In the genomic region with DNA sequence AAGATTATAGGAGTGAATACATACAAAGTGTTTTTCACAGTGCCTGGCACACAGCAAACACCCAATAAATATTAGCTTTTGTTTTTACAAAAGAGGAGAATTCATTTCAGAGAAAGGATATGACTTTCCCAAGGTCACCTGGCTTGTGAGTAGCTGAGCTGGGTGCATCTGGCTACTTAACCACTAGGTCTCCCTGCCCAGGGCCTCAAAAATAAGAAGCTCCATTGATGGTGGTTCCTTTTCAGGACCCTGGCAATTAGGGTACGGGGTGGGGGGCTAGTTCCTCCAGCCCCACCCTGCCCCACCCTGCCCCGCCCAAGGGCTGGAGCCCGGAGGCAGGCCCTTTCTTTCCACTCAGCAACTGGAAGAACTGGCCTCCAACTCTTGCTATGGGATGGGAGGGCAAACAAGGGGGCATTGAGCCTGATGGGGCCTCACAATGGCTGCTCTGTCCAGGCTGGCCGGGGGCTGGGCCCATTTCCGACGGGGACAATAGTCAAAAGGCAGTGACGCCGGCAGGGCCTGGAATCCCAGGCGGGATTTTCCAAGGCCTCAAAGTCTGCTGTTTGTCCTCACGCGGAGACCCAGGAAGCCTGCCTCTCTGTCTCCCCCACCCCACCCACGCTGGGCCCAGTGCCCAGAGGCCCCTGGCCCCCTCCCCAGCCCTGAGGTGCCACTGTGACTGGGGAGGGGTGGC, we compare ENCODE assay signal across 1 cellular context.
A peak's percentile ranks its signal among the peaks of the same experiment; 100 is the strongest.
TF ChIP-seq lines count a peak whose summit lies in the region.

No MANE protein-coding gene starts in this region.

TF ChIP-seq in HepG2, 621 proteins besides CTCF, POLR2A, EP300 and RAD21 (continued from another document and continues in another):
- TF ChIP-seq ZNF841 (CRISPR knock-in tag; IDR thresholded peaks at IDR 0.05; ENCODE audit: borderline replicate concordance) (no peak), TCF7 (IDR thresholded peaks at IDR 0.05; ENCODE audit: low read depth) (0 out of 2 replicates have a peak, but pooled peaks have one; percentile 16), KDM6A (CRISPR knock-in tag; IDR thresholded peaks at IDR 0.05; ENCODE audit: low read depth) (no peak), RXRA (CRISPR knock-in tag; IDR thresholded peaks at IDR 0.05) (peak; percentile 48; the same call in 1 of the 2 replicates), FOXA3 (CRISPR knock-in tag; IDR thresholded peaks at IDR 0.05) (peak; percentile 19; the same call in 1 of the 2 replicates), ZNF747 (CRISPR knock-in tag; IDR thresholded peaks at IDR 0.05; ENCODE audit: borderline replicate concordance) (no peak), PPARG (CRISPR knock-in tag; conservative IDR thresholded peaks at IDR 0.05) (0 out of 2 replicates have a peak, but pooled peaks have one; percentile 17), BRD4 (CRISPR knock-in tag; IDR thresholded peaks at IDR 0.05) (peak; percentile 43; the same call in 1 of the 2 replicates), SP5 (CRISPR knock-in tag; IDR thresholded peaks at IDR 0.05; ENCODE audit: borderline replicate concordance, low read depth) (peak; percentile 66; the same call in 1 of the 2 replicates), HCFC1 (IDR thresholded peaks at IDR 0.05; ENCODE audit: low read depth, low read length) (no peak), JDP2 (CRISPR knock-in tag; IDR thresholded peaks at IDR 0.05; ENCODE audit: borderline replicate concordance) (no peak), ZNF331 (CRISPR knock-in tag; IDR thresholded peaks at IDR 0.05) (0 out of 2 replicates have a peak, but pooled peaks have one; percentile 23), ZNF354B (CRISPR knock-in tag; IDR thresholded peaks at IDR 0.05) (no peak), ADNP (CRISPR knock-in tag; IDR thresholded peaks at IDR 0.05) (no peak), ZKSCAN8 (CRISPR knock-in tag; IDR thresholded peaks at IDR 0.05; ENCODE audit: borderline replicate concordance) (no peak), TEAD2 (CRISPR knock-in tag; IDR thresholded peaks at IDR 0.05) (no peak), CHD2 (IDR thresholded peaks at IDR 0.05; ENCODE audit: low read depth, low read length) (no peak), ETV5 (CRISPR knock-in tag; IDR thresholded peaks at IDR 0.05; ENCODE audit: borderline replicate concordance) (peak; percentile 59; the same call in 1 of the 2 replicates), SALL2 (CRISPR knock-in tag; IDR thresholded peaks at IDR 0.05) (0 out of 2 replicates have a peak, but pooled peaks have one; percentile 24), ZEB1 (IDR thresholded peaks at IDR 0.05; ENCODE audit: insufficient replicate concordance, low read depth) (no peak), TBX2 (CRISPR knock-in tag; IDR thresholded peaks at IDR 0.05; ENCODE audit: borderline replicate concordance) (peak; percentile 34; the same call in 1 of the 2 replicates), MAFF (IDR thresholded peaks at IDR 0.05; ENCODE audit: low read depth, low read length) (no peak), JUN (CRISPR knock-in tag; IDR thresholded peaks at IDR 0.05) (no peak), MEIS1 (CRISPR knock-in tag; IDR thresholded peaks at IDR 0.05; ENCODE audit: borderline replicate concordance) (0 out of 2 replicates have a peak, but pooled peaks have one; percentile 59), TEAD3 (CRISPR knock-in tag; optimal IDR thresholded peaks at IDR 0.05; ENCODE audit: borderline replicate concordance) (no peak), RBM22 (optimal IDR thresholded peaks at IDR 0.05; ENCODE audit: low read length) (no peak), NFE2 (CRISPR knock-in tag; IDR thresholded peaks at IDR 0.05) (no peak), ZMYM2 (CRISPR knock-in tag; IDR thresholded peaks at IDR 0.05) (no peak), ARNT (IDR thresholded peaks at IDR 0.05) (no peak), ZNF766 (CRISPR knock-in tag; IDR thresholded peaks at IDR 0.05; ENCODE audit: borderline replicate concordance) (no peak), SP4 (CRISPR knock-in tag; IDR thresholded peaks at IDR 0.05) (peak; percentile 51; the same call in 1 of the 2 replicates), ZFX (CRISPR knock-in tag; IDR thresholded peaks at IDR 0.05; ENCODE audit: low read depth) (peak; percentile 82), ZNF839 (CRISPR knock-in tag; IDR thresholded peaks at IDR 0.05; ENCODE audit: borderline replicate concordance) (no peak), ZNF83 (CRISPR knock-in tag; IDR thresholded peaks at IDR 0.05; ENCODE audit: borderline replicate concordance) (no peak), ZNF724P (CRISPR knock-in tag; IDR thresholded peaks at IDR 0.05; ENCODE audit: borderline replicate concordance) (no peak), ZNF883 (CRISPR knock-in tag; IDR thresholded peaks at IDR 0.05; ENCODE audit: not compliant biosample characterization) (no peak), ZNF607 (CRISPR knock-in tag; IDR thresholded peaks at IDR 0.05; ENCODE audit: borderline replicate concordance) (no peak), FOXJ3 (CRISPR knock-in tag; IDR thresholded peaks at IDR 0.05; ENCODE audit: borderline replicate concordance) (no peak), SETDB1 (CRISPR knock-in tag; IDR thresholded peaks at IDR 0.05; ENCODE audit: borderline replicate concordance) (no peak), KAT7 (CRISPR knock-in tag; IDR thresholded peaks at IDR 0.05; ENCODE audit: borderline replicate concordance) (no peak), BCL6 (CRISPR knock-in tag; IDR thresholded peaks at IDR 0.05) (0 out of 2 replicates have a peak, but pooled peaks have one; percentile 5), FOXK1 (CRISPR knock-in tag; IDR thresholded peaks at IDR 0.05; ENCODE audit: borderline replicate concordance, low read depth) (no peak), ZC3H4 (CRISPR knock-in tag; IDR thresholded peaks at IDR 0.05; ENCODE audit: borderline replicate concordance) (no peak), U2AF2 (IDR thresholded peaks at IDR 0.05; ENCODE audit: low read depth, low read length) (no peak), SUZ12 (IDR thresholded peaks at IDR 0.05; ENCODE audit: low read depth, low read length) (no peak), POLR2G (IDR thresholded peaks at IDR 0.05; ENCODE audit: low read depth, low read length) (0 out of 2 replicates have a peak, but pooled peaks have one; percentile 22), ZSCAN31 (CRISPR knock-in tag; IDR thresholded peaks at IDR 0.05; ENCODE audit: low read depth) (no peak), ZNF335 (CRISPR knock-in tag; IDR thresholded peaks at IDR 0.05) (no peak), BORCS8-MEF2B (CRISPR knock-in tag; IDR thresholded peaks at IDR 0.05) (no peak), CCAR2 (optimal IDR thresholded peaks at IDR 0.05; ENCODE audit: low read depth, low read length) (no peak), IKZF4 (CRISPR knock-in tag; IDR thresholded peaks at IDR 0.05; ENCODE audit: borderline replicate concordance, low read depth, not compliant biosample characterization) (no peak), TOE1 (CRISPR knock-in tag; IDR thresholded peaks at IDR 0.05) (no peak), MTF2 (CRISPR knock-in tag; IDR thresholded peaks at IDR 0.05; ENCODE audit: borderline replicate concordance) (no peak), NCOA2 (CRISPR knock-in tag; IDR thresholded peaks at IDR 0.05) (peak; percentile 47), ZMYM4 (CRISPR knock-in tag; IDR thresholded peaks at IDR 0.05) (no peak), NFE2L1 (CRISPR knock-in tag; IDR thresholded peaks at IDR 0.05; ENCODE audit: borderline replicate concordance) (no peak)
- TF ChIP-seq, protein P1, sequence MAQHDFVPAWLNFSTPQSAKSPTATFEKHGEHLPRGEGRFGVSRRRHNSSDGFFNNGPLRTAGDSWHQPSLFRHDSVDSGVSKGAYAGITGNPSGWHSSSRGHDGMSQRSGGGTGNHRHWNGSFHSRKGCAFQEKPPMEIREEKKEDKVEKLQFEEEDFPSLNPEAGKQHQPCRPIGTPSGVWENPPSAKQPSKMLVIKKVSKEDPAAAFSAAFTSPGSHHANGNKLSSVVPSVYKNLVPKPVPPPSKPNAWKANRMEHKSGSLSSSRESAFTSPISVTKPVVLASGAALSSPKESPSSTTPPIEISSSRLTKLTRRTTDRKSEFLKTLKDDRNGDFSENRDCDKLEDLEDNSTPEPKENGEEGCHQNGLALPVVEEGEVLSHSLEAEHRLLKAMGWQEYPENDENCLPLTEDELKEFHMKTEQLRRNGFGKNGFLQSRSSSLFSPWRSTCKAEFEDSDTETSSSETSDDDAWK (CRISPR knock-in tag; IDR thresholded peaks at IDR 0.05): no peak
- TF ChIP-seq, protein P2, sequence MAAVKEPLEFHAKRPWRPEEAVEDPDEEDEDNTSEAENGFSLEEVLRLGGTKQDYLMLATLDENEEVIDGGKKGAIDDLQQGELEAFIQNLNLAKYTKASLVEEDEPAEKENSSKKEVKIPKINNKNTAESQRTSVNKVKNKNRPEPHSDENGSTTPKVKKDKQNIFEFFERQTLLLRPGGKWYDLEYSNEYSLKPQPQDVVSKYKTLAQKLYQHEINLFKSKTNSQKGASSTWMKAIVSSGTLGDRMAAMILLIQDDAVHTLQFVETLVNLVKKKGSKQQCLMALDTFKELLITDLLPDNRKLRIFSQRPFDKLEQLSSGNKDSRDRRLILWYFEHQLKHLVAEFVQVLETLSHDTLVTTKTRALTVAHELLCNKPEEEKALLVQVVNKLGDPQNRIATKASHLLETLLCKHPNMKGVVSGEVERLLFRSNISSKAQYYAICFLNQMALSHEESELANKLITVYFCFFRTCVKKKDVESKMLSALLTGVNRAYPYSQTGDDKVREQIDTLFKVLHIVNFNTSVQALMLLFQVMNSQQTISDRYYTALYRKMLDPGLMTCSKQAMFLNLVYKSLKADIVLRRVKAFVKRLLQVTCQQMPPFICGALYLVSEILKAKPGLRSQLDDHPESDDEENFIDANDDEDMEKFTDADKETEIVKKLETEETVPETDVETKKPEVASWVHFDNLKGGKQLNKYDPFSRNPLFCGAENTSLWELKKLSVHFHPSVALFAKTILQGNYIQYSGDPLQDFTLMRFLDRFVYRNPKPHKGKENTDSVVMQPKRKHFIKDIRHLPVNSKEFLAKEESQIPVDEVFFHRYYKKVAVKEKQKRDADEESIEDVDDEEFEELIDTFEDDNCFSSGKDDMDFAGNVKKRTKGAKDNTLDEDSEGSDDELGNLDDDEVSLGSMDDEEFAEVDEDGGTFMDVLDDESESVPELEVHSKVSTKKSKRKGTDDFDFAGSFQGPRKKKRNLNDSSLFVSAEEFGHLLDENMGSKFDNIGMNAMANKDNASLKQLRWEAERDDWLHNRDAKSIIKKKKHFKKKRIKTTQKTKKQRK (IDR thresholded peaks at IDR 0.05; ENCODE audit: low read length): no peak
- TF ChIP-seq, protein P3, sequence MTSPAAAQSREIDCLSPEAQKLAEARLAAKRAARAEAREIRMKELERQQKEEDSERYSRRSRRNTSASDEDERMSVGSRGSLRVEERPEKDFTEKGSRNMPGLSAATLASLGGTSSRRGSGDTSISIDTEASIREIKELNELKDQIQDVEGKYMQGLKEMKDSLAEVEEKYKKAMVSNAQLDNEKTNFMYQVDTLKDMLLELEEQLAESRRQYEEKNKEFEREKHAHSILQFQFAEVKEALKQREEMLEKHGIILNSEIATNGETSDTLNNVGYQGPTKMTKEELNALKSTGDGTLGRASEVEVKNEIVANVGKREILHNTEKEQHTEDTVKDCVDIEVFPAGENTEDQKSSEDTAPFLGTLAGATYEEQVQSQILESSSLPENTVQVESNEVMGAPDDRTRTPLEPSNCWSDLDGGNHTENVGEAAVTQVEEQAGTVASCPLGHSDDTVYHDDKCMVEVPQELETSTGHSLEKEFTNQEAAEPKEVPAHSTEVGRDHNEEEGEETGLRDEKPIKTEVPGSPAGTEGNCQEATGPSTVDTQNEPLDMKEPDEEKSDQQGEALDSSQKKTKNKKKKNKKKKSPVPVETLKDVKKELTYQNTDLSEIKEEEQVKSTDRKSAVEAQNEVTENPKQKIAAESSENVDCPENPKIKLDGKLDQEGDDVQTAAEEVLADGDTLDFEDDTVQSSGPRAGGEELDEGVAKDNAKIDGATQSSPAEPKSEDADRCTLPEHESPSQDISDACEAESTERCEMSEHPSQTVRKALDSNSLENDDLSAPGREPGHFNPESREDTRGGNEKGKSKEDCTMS (CRISPR knock-in tag; conservative IDR thresholded peaks at IDR 0.05): no peak
- TF ChIP-seq, protein P4, sequence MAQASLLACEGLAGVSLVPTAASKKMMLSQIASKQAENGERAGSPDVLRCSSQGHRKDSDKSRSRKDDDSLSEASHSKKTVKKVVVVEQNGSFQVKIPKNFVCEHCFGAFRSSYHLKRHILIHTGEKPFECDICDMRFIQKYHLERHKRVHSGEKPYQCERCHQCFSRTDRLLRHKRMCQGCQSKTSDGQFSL (CRISPR knock-in tag; IDR thresholded peaks at IDR 0.05): no peak
- TF ChIP-seq, protein P5, sequence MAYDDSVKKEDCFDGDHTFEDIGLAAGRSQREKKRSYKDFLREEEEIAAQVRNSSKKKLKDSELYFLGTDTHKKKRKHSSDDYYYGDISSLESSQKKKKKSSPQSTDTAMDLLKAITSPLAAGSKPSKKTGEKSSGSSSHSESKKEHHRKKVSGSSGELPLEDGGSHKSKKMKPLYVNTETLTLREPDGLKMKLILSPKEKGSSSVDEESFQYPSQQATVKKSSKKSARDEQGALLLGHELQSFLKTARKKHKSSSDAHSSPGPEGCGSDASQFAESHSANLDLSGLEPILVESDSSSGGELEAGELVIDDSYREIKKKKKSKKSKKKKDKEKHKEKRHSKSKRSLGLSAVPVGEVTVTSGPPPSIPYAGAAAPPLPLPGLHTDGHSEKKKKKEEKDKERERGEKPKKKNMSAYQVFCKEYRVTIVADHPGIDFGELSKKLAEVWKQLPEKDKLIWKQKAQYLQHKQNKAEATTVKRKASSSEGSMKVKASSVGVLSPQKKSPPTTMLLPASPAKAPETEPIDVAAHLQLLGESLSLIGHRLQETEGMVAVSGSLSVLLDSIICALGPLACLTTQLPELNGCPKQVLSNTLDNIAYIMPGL (CRISPR knock-in tag; IDR thresholded peaks at IDR 0.05; ENCODE audit: borderline replicate concordance in 1 of 2, low read depth in 1 of 2): 0 out of 4 replicates have a peak, but pooled peaks of 1 of the 2 experiments have one; percentile 19
- TF ChIP-seq, protein P6, sequence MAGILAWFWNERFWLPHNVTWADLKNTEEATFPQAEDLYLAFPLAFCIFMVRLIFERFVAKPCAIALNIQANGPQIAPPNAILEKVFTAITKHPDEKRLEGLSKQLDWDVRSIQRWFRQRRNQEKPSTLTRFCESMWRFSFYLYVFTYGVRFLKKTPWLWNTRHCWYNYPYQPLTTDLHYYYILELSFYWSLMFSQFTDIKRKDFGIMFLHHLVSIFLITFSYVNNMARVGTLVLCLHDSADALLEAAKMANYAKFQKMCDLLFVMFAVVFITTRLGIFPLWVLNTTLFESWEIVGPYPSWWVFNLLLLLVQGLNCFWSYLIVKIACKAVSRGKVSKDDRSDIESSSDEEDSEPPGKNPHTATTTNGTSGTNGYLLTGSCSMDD (CRISPR knock-in tag; IDR thresholded peaks at IDR 0.05): no peak
- TF ChIP-seq, protein P7, sequence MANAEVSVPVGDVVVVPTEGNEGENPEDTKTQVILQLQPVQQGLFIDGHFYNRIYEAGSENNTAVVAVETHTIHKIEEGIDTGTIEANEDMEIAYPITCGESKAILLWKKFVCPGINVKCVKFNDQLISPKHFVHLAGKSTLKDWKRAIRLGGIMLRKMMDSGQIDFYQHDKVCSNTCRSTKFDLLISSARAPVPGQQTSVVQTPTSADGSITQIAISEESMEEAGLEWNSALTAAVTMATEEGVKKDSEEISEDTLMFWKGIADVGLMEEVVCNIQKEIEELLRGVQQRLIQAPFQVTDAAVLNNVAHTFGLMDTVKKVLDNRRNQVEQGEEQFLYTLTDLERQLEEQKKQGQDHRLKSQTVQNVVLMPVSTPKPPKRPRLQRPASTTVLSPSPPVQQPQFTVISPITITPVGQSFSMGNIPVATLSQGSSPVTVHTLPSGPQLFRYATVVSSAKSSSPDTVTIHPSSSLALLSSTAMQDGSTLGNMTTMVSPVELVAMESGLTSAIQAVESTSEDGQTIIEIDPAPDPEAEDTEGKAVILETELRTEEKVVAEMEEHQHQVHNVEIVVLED (CRISPR knock-in tag; IDR thresholded peaks at IDR 0.05; ENCODE audit: borderline replicate concordance): no peak
